1 cellular context compared by ENCODE assay signal in genomic region chr19:1510807-1511206, GRCh38.
TF ChIP-seq lines count a peak whose summit lies in the region.

No MANE protein-coding gene starts in this region.

TF ChIP-seq in K562, 482 proteins besides CTCF, POLR2A, EP300 and RAD21:
- TF ChIP-seq RBM25 (IDR thresholded peaks at IDR 0.05; ENCODE audit: low read depth, low read length, severe bottlenecking): peak; percentile 76
- TF ChIP-seq KDM1A (IDR thresholded peaks at IDR 0.05): peak; percentile 34 to 37; a peak in 3 of 4 replicates
- TF ChIP-seq BCOR (IDR thresholded peaks at IDR 0.05): peak; percentile 81
- peak; percentile 45 for TF ChIP-seq ZFP36 (IDR thresholded peaks at IDR 0.05; ENCODE audit: low read depth, low read length, partially characterized antibody)
- no peak for TF ChIP-seq ZNF75A (CRISPR knock-in tag; IDR thresholded peaks at IDR 0.05)
TF ChIP-seq in K562: peak in this region for 4.
